14 cellular contexts compared by ENCODE assay signal in the genomic region with DNA sequence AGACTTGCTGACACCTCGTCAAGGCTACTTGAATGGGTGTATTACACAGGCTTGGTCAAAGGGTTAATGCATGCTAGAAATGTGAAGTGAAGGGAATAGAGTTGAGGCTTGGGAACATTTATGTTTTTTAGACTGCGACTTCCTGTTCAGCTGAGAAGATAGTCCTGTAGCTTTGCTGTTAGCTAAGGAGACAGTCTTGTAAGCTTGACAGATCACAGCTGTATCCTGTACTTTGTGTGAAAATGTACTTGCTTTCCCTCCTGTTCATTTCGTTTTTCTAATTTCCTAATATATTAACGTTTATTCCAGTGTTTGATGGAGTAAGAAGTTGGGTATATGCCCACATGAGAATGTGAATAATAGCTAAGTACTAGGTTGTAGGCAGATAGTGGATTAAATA. TPM values are rescaled to one million over a fixed set of nuclear protein-coding genes. Genes with fewer than 3 reads are reported as not detected.
DNase-seq lines count a peak whose midpoint lies in the region; ATAC-seq and TF ChIP-seq lines count a peak whose summit lies in the region.
"Had no signal": no experiment of that assay in that cellular context is flagged by ENCODE, and none has a peak within 500 bp of the region (broad histone marks: within the 10 kb centered on the region; RNA-seq: fewer than 3 reads in every experiment).

No MANE protein-coding gene starts in this region.

- POLR2A ChIA-PET in CD8-positive, alpha-beta T cell (lab: Charles Lee), result interaction anchor here (1.0 to 3.2 kb wide), 2 partner anchors 9 to 50 kb away, joined by 3 to 19 read pairs; no protein-coding TSS in a partner anchor
- POLR2A ChIA-PET in activated CD4-positive, alpha-beta memory T cell treated with anti-CD3 and anti-CD28 coated beads, Interleukin-2, amount 10 ng/mL, durations not matched to agents 7 days and 5 days (lab: Charles Lee), result interaction anchor here (1.0 to 4.6 kb wide), 5 partner anchors 9 to 51 kb away, joined by 3 to 60 read pairs (median 6); no protein-coding TSS in a partner anchor

- peaks cover 2% of the 10 kb centered on the region for H3K36me3 Mint-ChIP-seq in CD8-positive, alpha-beta T cell
- H3K36me3 Mint-ChIP-seq in activated CD4-positive, alpha-beta memory T cell treated with anti-CD3 and anti-CD28 coated beads, Interleukin-2, amount 10 ng/mL, durations not matched to agents 7 days and 5 days (ENCODE audit: low read depth), result peaks cover 19% of the 10 kb centered on the region
- H3K36me3 Mint-ChIP-seq in immature natural killer cell (no peaks in the 10 kb centered on the region), Calu3 (ENCODE audit: insufficient read depth, unreplicated experiment) (no peaks in the 10 kb centered on the region)

- no peaks in the 10 kb centered on the region for H3K27me3 Mint-ChIP-seq in CD8-positive, alpha-beta T cell (ENCODE audit: low read depth)
- H3K27me3 Mint-ChIP-seq in activated CD4-positive, alpha-beta memory T cell treated with anti-CD3 and anti-CD28 coated beads, Interleukin-2, amount 10 ng/mL, durations not matched to agents 7 days and 5 days, result no peaks in the 10 kb centered on the region
- H3K27me3 Mint-ChIP-seq in immature natural killer cell (ENCODE audit: low read depth in 3 of 3), result no peaks in the 10 kb centered on the region
- no peaks in the 10 kb centered on the region for H3K27me3 Mint-ChIP-seq in Calu3 (ENCODE audit: unreplicated experiment)
- H3K27me3 Mint-ChIP-seq: dendritic cell treated with granulocyte-macrophage colony-stimulating factor and Interleukin-4, amounts not matched to agents 40 ng/mL and 50 ng/mL, for 4 days had no signal

- H3K27ac Mint-ChIP-seq in CD8-positive, alpha-beta T cell, result peak overlapping the region; percentile 65
- peak overlapping the region; percentile 17 for H3K27ac Mint-ChIP-seq in activated CD4-positive, alpha-beta memory T cell treated with anti-CD3 and anti-CD28 coated beads, Interleukin-2, amount 10 ng/mL, durations not matched to agents 7 days and 5 days
- H3K27ac Mint-ChIP-seq in immature natural killer cell, result peak overlapping the region; percentile 42 to 87 (median 74)
- H3K27ac Mint-ChIP-seq in Calu3 (ENCODE audit: unreplicated experiment), result no peak overlapping the region
- H3K27ac Mint-ChIP-seq: dendritic cell treated with granulocyte-macrophage colony-stimulating factor and Interleukin-4, amounts not matched to agents 40 ng/mL and 50 ng/mL, for 4 days had no signal

- BruUV-seq in Calu3 (replicated peaks; lab: Mats Ljungman, UMichigan), result no TSS peak

- H3K4me1 ChIP-seq in CD8-positive, alpha-beta T cell (ENCODE audit: insufficient read depth, low read length), result peaks cover 80% of the 10 kb centered on the region

- peak overlapping the region; percentile 13 for H3K4me3 Mint-ChIP-seq in CD8-positive, alpha-beta T cell
- no peak overlapping the region for H3K4me3 Mint-ChIP-seq in activated CD4-positive, alpha-beta memory T cell treated with anti-CD3 and anti-CD28 coated beads, Interleukin-2, amount 10 ng/mL, durations not matched to agents 7 days and 5 days
- H3K4me3 Mint-ChIP-seq in immature natural killer cell (peak overlapping the region in 3 of 5 donors; percentile 24 to 39 (median 36)), Calu3 (ENCODE audit: low read depth, unreplicated experiment) (no peak overlapping the region)
- H3K4me3 Mint-ChIP-seq: dendritic cell treated with granulocyte-macrophage colony-stimulating factor and Interleukin-4, amounts not matched to agents 40 ng/mL and 50 ng/mL, for 4 days had no signal

- no peak for TF ChIP-seq CTCF in CD8-positive, alpha-beta T cell (IDR thresholded peaks at IDR 0.05)
- no peak for TF ChIP-seq CTCF in Calu3 (IDR thresholded peaks at IDR 0.05; ENCODE audit: unreplicated experiment)

- CTCF ChIA-PET in CD8-positive, alpha-beta T cell (lab: Charles Lee), result no interaction called here
- CTCF ChIA-PET in activated CD4-positive, alpha-beta memory T cell treated with anti-CD3 and anti-CD28 coated beads, Interleukin-2, amount 10 ng/mL, durations not matched to agents 7 days and 5 days (lab: Charles Lee), result no interaction called here
- CTCF ChIA-PET in Calu3 (lab: Charles Lee), result no interaction called here

- H3K9me3 ChIP-seq in CD8-positive, alpha-beta T cell (ENCODE audit: low read length), result no peaks in the 10 kb centered on the region
- H3K9me3 ChIP-seq: Caco-2, gastrocnemius medialis, left lung had no signal

- ATAC-seq in CD8-positive, alpha-beta T cell, result peak; percentile 29
- ATAC-seq in GM19397 (IDR thresholded peaks at IDR 0.05; ENCODE audit: unreplicated experiment), result peak; percentile 61
- ATAC-seq: gastrocnemius medialis, left lung had no signal

- H3K27me3 ChIP-seq in CD8-positive, alpha-beta T cell (ENCODE audit: insufficient read depth, low read length), result no peaks in the 10 kb centered on the region
- H3K27me3 ChIP-seq: gastrocnemius medialis, left lung had no signal

- intact Hi-C loops in CD8-positive, alpha-beta T cell (cut with DNase I, micrococcal nuclease), result loop anchor here in 1 of 2 experiments (2.0 kb wide), 1 partner anchor 17 kb away; no protein-coding TSS in a partner anchor
- intact Hi-C loops in Calu3 (cut with micrococcal nuclease; ENCODE audit: unreplicated experiment), result no loop called here

- H3K4me1 Mint-ChIP-seq in CD8-positive, alpha-beta T cell (ENCODE audit: low read depth), result peaks cover 79% of the 10 kb centered on the region
- H3K4me1 Mint-ChIP-seq in activated CD4-positive, alpha-beta memory T cell treated with anti-CD3 and anti-CD28 coated beads, Interleukin-2, amount 10 ng/mL, durations not matched to agents 7 days and 5 days, result peaks cover 85% of the 10 kb centered on the region
- peaks cover 80 to 92% of the 10 kb centered on the region in 2 donors for H3K4me1 Mint-ChIP-seq in immature natural killer cell
- peaks cover 23% of the 10 kb centered on the region for H3K4me1 Mint-ChIP-seq in Calu3 (ENCODE audit: low read depth, unreplicated experiment)

- no peak for DNase-seq in CD8-positive, alpha-beta T cell
- no peak for DNase-seq in activated CD4-positive, alpha-beta memory T cell treated with anti-CD3 and anti-CD28 coated beads, Interleukin-2, amount 10 ng/mL, durations not matched to agents 7 days and 5 days
- DNase-seq in immature natural killer cell (no peak), amygdala (lab: John Stamatoyannopoulos, UW) (no peak), retina (no peak), NCI-H2227 (lab: John Stamatoyannopoulos, UW; ENCODE audit: unreplicated experiment) (no peak), Calu3 (no peak)
- DNase-seq: Caco-2, gastrocnemius medialis, left lung, PC-9 had no signal

- no peak overlapping the region for H3K27ac ChIP-seq in CD8-positive, alpha-beta T cell (ENCODE audit: low read depth, low read length)
- H3K27ac ChIP-seq: gastrocnemius medialis, KMS-11, PC-9 had no signal

- no peaks in the 10 kb centered on the region for H3K36me3 ChIP-seq in CD8-positive, alpha-beta T cell (ENCODE audit: insufficient read depth, low read length)
- H3K36me3 ChIP-seq: gastrocnemius medialis, left lung had no signal

- H3K4me3 ChIP-seq in CD8-positive, alpha-beta T cell (ENCODE audit: low read depth, low read length), result no peak overlapping the region
- H3K4me3 ChIP-seq: gastrocnemius medialis, left lung, PC-9 had no signal

- H3K9me3 Mint-ChIP-seq in CD8-positive, alpha-beta T cell, result no peaks in the 10 kb centered on the region
- H3K9me3 Mint-ChIP-seq in activated CD4-positive, alpha-beta memory T cell treated with anti-CD3 and anti-CD28 coated beads, Interleukin-2, amount 10 ng/mL, durations not matched to agents 7 days and 5 days, result no peaks in the 10 kb centered on the region
- no peaks in the 10 kb centered on the region for H3K9me3 Mint-ChIP-seq in immature natural killer cell
- no peaks in the 10 kb centered on the region for H3K9me3 Mint-ChIP-seq in Calu3 (ENCODE audit: low read depth, unreplicated experiment)
- H3K9me3 Mint-ChIP-seq: dendritic cell treated with granulocyte-macrophage colony-stimulating factor and Interleukin-4, amounts not matched to agents 40 ng/mL and 50 ng/mL, for 4 days had no signal

RNA-seq across cellular contexts. Expression of gene ADD3, which starts 52.2 kb away (rescaled TPM):
- total RNA-seq in CD8-positive, alpha-beta T cell, result 100 to 1,000 TPM; 135 to 148 TPM
- 100 to 1,000 TPM; 400 to 401 TPM for total RNA-seq in activated CD4-positive, alpha-beta memory T cell treated with anti-CD3 and anti-CD28 coated beads, Interleukin-2, amount 10 ng/mL, durations not matched to agents 7 days and 5 days
- 100 to 1,000 TPM; 336 to 513 (median 447) TPM for polyA plus RNA-seq in immature natural killer cell
- 54.9 and 64.4 TPM in 2 replicates for total RNA-seq in Calu3 (2022)

Comparison
In these comparisons a context has a peak if more than half of its experiments do, and no peak if none do; other contexts are left out.
1. H3K4me3 Mint-ChIP-seq: peak in CD8-positive, alpha-beta T cell (single experiment) and immature natural killer cell (3 of 5); none in activated CD4-positive, alpha-beta memory T cell treated with anti-CD3 and anti-CD28 coated beads, Interleukin-2, amount 10 ng/mL, durations not matched to agents 7 days and 5 days (single experiment) and Calu3 (single experiment).